13 cellular contexts compared by ENCODE assay signal in the genomic region with DNA sequence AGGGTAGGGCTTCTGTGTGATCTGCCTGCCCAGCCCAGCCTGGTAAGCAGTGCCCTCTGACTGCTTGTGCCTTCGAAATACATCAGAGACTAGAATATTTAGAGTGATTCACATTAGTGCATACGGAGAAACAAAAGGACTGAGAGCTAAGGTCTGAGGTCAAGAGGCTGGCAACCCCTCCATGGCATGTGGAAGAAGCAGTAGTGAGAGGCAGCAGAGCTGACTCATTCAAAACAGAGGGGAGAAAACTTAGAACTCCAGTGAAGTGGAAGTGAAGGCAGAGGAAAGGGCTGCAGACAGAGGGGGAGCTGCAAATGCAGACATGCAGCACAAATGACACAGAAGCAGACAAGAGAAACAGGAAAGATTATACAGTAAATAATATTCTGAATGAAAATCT.
DNase-seq lines count a peak whose midpoint lies in the region; ATAC-seq and TF ChIP-seq lines count a peak whose summit lies in the region.
"Had no signal": no experiment of that assay in that cellular context is flagged by ENCODE, and none has a peak within 500 bp of the region (broad histone marks: within the 10 kb centered on the region; RNA-seq: fewer than 3 reads in every experiment).

No MANE protein-coding gene starts in this region.

- H3F3A ChIP-seq in GM23248 (ENCODE audit: insufficient read depth): no peaks in the 10 kb centered on the region

- H3K4me3 ChIP-seq in GM23248 (no peak overlapping the region), endodermal cell (ENCODE audit: low read length) (no peak overlapping the region)
- H3K4me3 ChIP-seq: testis had no signal

- H3K27me3 ChIP-seq in GM23248 (replicated peaks; ENCODE audit: insufficient read depth) (no peaks in the 10 kb centered on the region), endodermal cell (ENCODE audit: control insufficient read depth, insufficient read depth, low read length, poor library complexity, severe bottlenecking) (no peaks in the 10 kb centered on the region)
- H3K27me3 ChIP-seq: testis had no signal

- H3K4me1 ChIP-seq in GM23248 (ENCODE audit: insufficient read depth) (peaks cover 8% of the 10 kb centered on the region; the same call in 1 of the 2 replicates), endodermal cell (ENCODE audit: control insufficient read depth, insufficient read depth, low read length) (no peaks in the 10 kb centered on the region)
- H3K4me1 ChIP-seq: testis had no signal

- WGBS in GM23248 (ENCODE audit: low coverage in 1 of 2, low lambda C conversion rate in 2 of 2, missing lambda C conversion rate in 2 of 2), 2 experiments: 60 to 73% methylated on average over 2 of the region's 2 CpGs
- WGBS in endodermal cell (ENCODE audit: insufficient coverage in 1 of 2, insufficient read length in 1 of 2), 2 experiments: 44 to 72% methylated on average over 1 to 2 of the region's 2 CpGs

- no peaks in the 10 kb centered on the region for H3K79me2 ChIP-seq in GM23248 (ENCODE audit: insufficient read depth)

- in situ Hi-C loops in GM23248 (cut with MboI): loop anchor here (10.0 kb wide), 2 partner anchors 205 to 295 kb away; no protein-coding TSS in a partner anchor

- H3K9me3 Mint-ChIP-seq in endodermal cell: no peaks in the 10 kb centered on the region
- H3K9me3 Mint-ChIP-seq: activated naive CD8-positive, alpha-beta T cell treated with anti-CD3 and anti-CD28 coated beads, Interleukin-2, amount 10 ng/mL, durations not matched to agents 7 days and 5 days had no signal

- H3K9me2 ChIP-seq in GM23248 (ENCODE audit: insufficient read depth): no peaks in the 10 kb centered on the region

- no peaks in the 10 kb centered on the region for H4K20me1 ChIP-seq in GM23248 (ENCODE audit: insufficient read depth)

- ATAC-seq in HG03469 (IDR thresholded peaks at IDR 0.05; ENCODE audit: unreplicated experiment): no peak
- ATAC-seq: activated CD8-positive, alpha-beta T cell treated with anti-CD3 and anti-CD28 coated beads, Interleukin-2, amount 10 ng/mL, durations not matched to agents 7 days and 5 days had no signal

- peaks cover 4% of the 10 kb centered on the region for H3K4me1 Mint-ChIP-seq in endodermal cell
- H3K4me1 Mint-ChIP-seq: activated naive CD8-positive, alpha-beta T cell treated with anti-CD3 and anti-CD28 coated beads, Interleukin-2, amount 10 ng/mL, durations not matched to agents 7 days and 5 days had no signal

- H3K9me3 ChIP-seq in GM23248 (ENCODE audit: low read depth) (no peaks in the 10 kb centered on the region), endodermal cell (ENCODE audit: control insufficient read depth, low read length) (no peaks in the 10 kb centered on the region)
- H3K9me3 ChIP-seq: testis had no signal

- H3K27me3 Mint-ChIP-seq in endodermal cell (ENCODE audit: insufficient read depth): no peaks in the 10 kb centered on the region
- H3K27me3 Mint-ChIP-seq: activated naive CD8-positive, alpha-beta T cell treated with anti-CD3 and anti-CD28 coated beads, Interleukin-2, amount 10 ng/mL, durations not matched to agents 7 days and 5 days; progenitor cell of endocrine pancreas had no signal

- peaks cover 16% of the 10 kb centered on the region for H3K36me3 Mint-ChIP-seq in endodermal cell (ENCODE audit: low read depth)

- H3K4me3 Mint-ChIP-seq in endodermal cell: no peak overlapping the region
- H3K4me3 Mint-ChIP-seq: activated CD8-positive, alpha-beta T cell treated with anti-CD3 and anti-CD28 coated beads, Interleukin-2, amount 10 ng/mL, durations not matched to agents 7 days and 5 days; activated naive CD8-positive, alpha-beta T cell treated with anti-CD3 and anti-CD28 coated beads, Interleukin-2, amount 10 ng/mL, durations not matched to agents 7 days and 5 days had no signal

- TF ChIP-seq CTCF in endodermal cell (conservative IDR thresholded peaks at IDR 0.05): no peak

- H3K9ac ChIP-seq in GM23248: no peak overlapping the region
- H3K9ac ChIP-seq in endodermal cell (ENCODE audit: extremely low read depth, low read length, poor library complexity, severe bottlenecking): no peak overlapping the region

- no peak overlapping the region for H3K27ac Mint-ChIP-seq in endodermal cell
- H3K27ac Mint-ChIP-seq: activated CD8-positive, alpha-beta T cell treated with anti-CD3 and anti-CD28 coated beads, Interleukin-2, amount 10 ng/mL, durations not matched to agents 7 days and 5 days; activated naive CD8-positive, alpha-beta T cell treated with anti-CD3 and anti-CD28 coated beads, Interleukin-2, amount 10 ng/mL, durations not matched to agents 7 days and 5 days; progenitor cell of endocrine pancreas had no signal

- DNase-seq in GM23248: peak; percentile 33
- DNase-seq in MV-4-11 (lab: John Stamatoyannopoulos, UW): peak; percentile 38
- peak; percentile 41 for DNase-seq in endodermal cell
- DNase-seq in non-pigmented ciliary epithelial cell (ENCODE audit: low read depth): peak; percentile 26
- DNase-seq in occipital lobe (lab: John Stamatoyannopoulos, UW): no peak
- DNase-seq in SK-N-DZ (ENCODE audit: low spot score): no peak
- DNase-seq: activated CD8-positive, alpha-beta T cell treated with anti-CD3 and anti-CD28 coated beads, Interleukin-2, amount 10 ng/mL, durations not matched to agents 7 days and 5 days; activated naive CD8-positive, alpha-beta T cell treated with anti-CD3 and anti-CD28 coated beads, Interleukin-2, amount 10 ng/mL, durations not matched to agents 7 days and 5 days; DMS79; NCI-H2227 treated with DMSO at 0.1 percent for 48 hours; testis had no signal

- H3K4me2 ChIP-seq in GM23248 (ENCODE audit: unreplicated experiment): no peak overlapping the region

- no peaks in the 10 kb centered on the region for H3K36me3 ChIP-seq in GM23248 (ENCODE audit: low read depth)
- no peaks in the 10 kb centered on the region for H3K36me3 ChIP-seq in endodermal cell (ENCODE audit: control insufficient read depth, insufficient read depth, low read length)

- no peak overlapping the region for H2AFZ ChIP-seq in GM23248

- H3K27ac ChIP-seq in GM23248 (no peak overlapping the region), endodermal cell (ENCODE audit: low read depth, low read length) (no peak overlapping the region)
- H3K27ac ChIP-seq: testis had no signal

Comparison
In these comparisons a context has a peak if more than half of its experiments do, and no peak if none do; other contexts are left out.
1. DNase-seq: peak in GM23248 (single experiment), MV-4-11 (single experiment), endodermal cell (single experiment) and non-pigmented ciliary epithelial cell (single experiment); none in occipital lobe (single experiment) and SK-N-DZ (single experiment).